21 cellular contexts compared by ENCODE assay signal in the genomic region with DNA sequence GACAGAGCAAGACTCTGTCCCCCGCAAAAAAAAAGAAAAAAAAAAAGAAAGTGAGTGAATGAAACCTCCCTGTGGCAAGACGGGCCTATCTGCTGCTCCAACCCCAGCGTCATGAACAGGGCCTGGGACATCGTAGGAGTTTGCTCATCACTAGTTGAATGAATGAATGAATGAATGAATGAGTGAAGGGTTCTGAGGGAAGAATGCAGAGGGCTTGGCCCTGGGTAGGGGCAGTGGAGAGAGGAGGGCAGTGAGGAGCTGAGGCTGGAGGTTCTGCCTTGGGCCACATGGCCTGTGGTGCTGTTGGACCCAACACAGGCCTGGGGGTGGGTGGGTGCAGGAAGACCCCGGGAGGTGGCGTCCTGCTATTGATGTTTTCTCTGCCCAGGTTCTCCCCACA.
DNase-seq lines count a peak whose midpoint lies in the region; ATAC-seq, FAIRE-seq and TF ChIP-seq lines count a peak whose summit lies in the region.
"Had no signal": no experiment of that assay in that cellular context is flagged by ENCODE, and none has a peak within 500 bp of the region (broad histone marks: within the 10 kb centered on the region; RNA-seq: fewer than 3 reads in every experiment).

No MANE protein-coding gene starts in this region.

- no peaks in the 10 kb centered on the region for H3K9me3 ChIP-seq in NT2/D1 (ENCODE audit: insufficient read depth, low read length)
- H3K9me3 ChIP-seq in endothelial cell of umbilical vein (replicated peaks; ENCODE audit: control insufficient read depth, insufficient read depth, low read length): no peaks in the 10 kb centered on the region
- H3K9me3 ChIP-seq: thyroid gland had no signal

- H3K4me3 Mint-ChIP-seq in neural crest cell: no peak overlapping the region
- H3K4me3 Mint-ChIP-seq: activated naive CD4-positive, alpha-beta T cell treated with anti-CD3 and anti-CD28 coated beads, Interleukin-2, amount 10 ng/mL, durations not matched to agents 7 days and 5 days; activated T-cell treated with anti-CD3 and anti-CD28 coated beads, Interleukin-2, amount 50 U/mL, for 72 hours; naive thymus-derived CD4-positive, alpha-beta T cell had no signal

- no peaks in the 10 kb centered on the region for H4K20me1 ChIP-seq in endothelial cell of umbilical vein (replicated peaks; ENCODE audit: control insufficient read depth, extremely low read depth, insufficient read depth, low read length)

- H3K4me2 ChIP-seq in endothelial cell of umbilical vein (ENCODE audit: insufficient read depth, low read length): no peak overlapping the region

- no peak overlapping the region for H2AFZ ChIP-seq in endothelial cell of umbilical vein (ENCODE audit: low read depth, low read length)

- intact Hi-C loops in endothelial cell of umbilical vein (cut with micrococcal nuclease): no loop called here

- no peaks in the 10 kb centered on the region for H3K27me3 ChIP-seq in NT2/D1 (ENCODE audit: insufficient read depth, insufficient read length)
- H3K27me3 ChIP-seq in endothelial cell of umbilical vein (ENCODE audit: control insufficient read depth in 2 of 2, insufficient read depth in 2 of 2, low read length in 2 of 2): no peaks in the 10 kb centered on the region
- H3K27me3 ChIP-seq: thyroid gland had no signal

- ATAC-seq in GM21717 (IDR thresholded peaks at IDR 0.05; ENCODE audit: unreplicated experiment) (no peak), GM18519 (IDR thresholded peaks at IDR 0.05; ENCODE audit: low FRiP score, unreplicated experiment) (no peak)
- ATAC-seq: activated T-cell treated with anti-CD3 and anti-CD28 coated beads, Interleukin-2, amount 50 U/mL, for 72 hours; naive thymus-derived CD4-positive, alpha-beta T cell had no signal

- H3K4me3 ChIP-seq in NT2/D1 (ENCODE audit: insufficient read length, low read depth): no peak overlapping the region
- no peak overlapping the region for H3K4me3 ChIP-seq in endothelial cell of umbilical vein (replicated peaks in 1 of 3; ENCODE audit: insufficient read depth in 1 of 3, low read depth in 1 of 3, low read length in 3 of 3)
- H3K4me3 ChIP-seq: skin epidermis, thyroid gland had no signal

- peaks cover 24% of the 10 kb centered on the region for H3K4me1 Mint-ChIP-seq in neural crest cell

- H3K27ac ChIP-seq in endothelial cell of umbilical vein (ENCODE audit: insufficient read depth, low read depth, low read length): no peak overlapping the region

- no peak for TF ChIP-seq CTCF in endothelial cell of umbilical vein (IDR thresholded peaks at IDR 0.05; ENCODE audit: extremely low read depth in 1 of 2, insufficient read depth in 1 of 2, low read depth in 1 of 2, low read length in 2 of 2)
- TF ChIP-seq CTCF in neural crest cell (conservative IDR thresholded peaks at IDR 0.05): no peak

- H3K4me1 ChIP-seq in NT2/D1 (ENCODE audit: insufficient read depth, insufficient read length) (peaks cover 51% of the 10 kb centered on the region), endothelial cell of umbilical vein (ENCODE audit: control insufficient read depth, extremely low read depth, insufficient read depth, low read length) (peaks cover 14% of the 10 kb centered on the region)

- in situ Hi-C loops in ACHN (cut with HindIII; ENCODE audit: low pct_ligation_motif_present, low pct_unique_long_range_greater_than_20kb, low sequenced_read_pairs): no loop called here

- H3K27ac Mint-ChIP-seq in neural crest cell (ENCODE audit: unreplicated experiment): peak overlapping the region; percentile 43
- H3K27ac Mint-ChIP-seq: activated naive CD4-positive, alpha-beta T cell treated with anti-CD3 and anti-CD28 coated beads, Interleukin-2, amount 10 ng/mL, durations not matched to agents 7 days and 5 days; activated T-cell treated with anti-CD3 and anti-CD28 coated beads, Interleukin-2, amount 50 U/mL, for 72 hours; progenitor cell of endocrine pancreas had no signal

- no TSS peak for BruUV-seq in endothelial cell of umbilical vein (replicated peaks; lab: Mats Ljungman, UMichigan)

- no peaks in the 10 kb centered on the region for H3K9me1 ChIP-seq in endothelial cell of umbilical vein (replicated peaks; ENCODE audit: control insufficient read depth, extremely low read depth, insufficient read depth, low read length)

- peak; percentile 8 for FAIRE-seq in endothelial cell of umbilical vein (lab: Jason Lieb, UNC)
- FAIRE-seq: endometrium had no signal

- peaks cover 3% of the 10 kb centered on the region for H3K27me3 Mint-ChIP-seq in neural crest cell (ENCODE audit: low read depth)

- no peaks in the 10 kb centered on the region for H3K9me3 Mint-ChIP-seq in neural crest cell
- H3K9me3 Mint-ChIP-seq: activated naive CD4-positive, alpha-beta T cell treated with anti-CD3 and anti-CD28 coated beads, Interleukin-2, amount 10 ng/mL, durations not matched to agents 7 days and 5 days; activated T-cell treated with anti-CD3 and anti-CD28 coated beads, Interleukin-2, amount 50 U/mL, for 72 hours had no signal

- DNase-seq in NT2/D1 (ENCODE audit: low read depth, low spot score): no peak
- no peak for DNase-seq in endothelial cell of umbilical vein (ENCODE audit: low read depth, low spot score)
- no peak for DNase-seq in neural crest cell (ENCODE audit: low read depth, low spot score)
- DNase-seq in GDM1 (lab: John Stamatoyannopoulos, UW): no peak
- no peak for DNase-seq in ACHN
- DNase-seq: activated CD4-positive, CD25-positive, alpha-beta regulatory T cell treated with anti-CD3 and anti-CD28 coated beads, Interleukin-2, amount 50 U/mL, for 72 hours; activated naive CD4-positive, alpha-beta T cell treated with anti-CD3 and anti-CD28 coated beads, Interleukin-2, amount 10 ng/mL, durations not matched to agents 7 days and 5 days; activated T-cell treated with anti-CD3 and anti-CD28 coated beads, Interleukin-2, amount 50 U/mL, for 72 hours; GOT3; kidney glomerular epithelial cell; naive thymus-derived CD4-positive, alpha-beta T cell; NCI-H146; NCI-H748 treated with DMSO at 0.1 percent for 48 hours; stimulated activated CD4-positive, alpha-beta T cell treated with anti-CD3 and anti-CD28 coated beads, Interleukin-2, amount 100 ng/mL, for 48 hours; stimulated activated naive CD4-positive, alpha-beta T cell treated with Interleukin-2 at 50 U/mL for 16 hours had no signal

- CTCF ChIA-PET in endothelial cell of umbilical vein (lab: Charles Lee): interaction anchor here (1.2 to 2.8 kb wide), 4 partner anchors 8 to 123 kb away, joined by 4 to 15 read pairs (median 5); no protein-coding TSS in a partner anchor

- POLR2A ChIA-PET in endothelial cell of umbilical vein (lab: Charles Lee): no interaction called here

- dilution Hi-C loops in endothelial cell of umbilical vein (cut with MboI; ENCODE audit: extremely low pct_ligation_motif_present, low sequenced_read_pairs): no loop called here

- H3K9ac ChIP-seq in NT2/D1 (ENCODE audit: insufficient read length, low read depth): peak overlapping the region; percentile 51
- no peak overlapping the region for H3K9ac ChIP-seq in endothelial cell of umbilical vein (replicated peaks; ENCODE audit: extremely low read depth, insufficient read depth, low read length)

- no peaks in the 10 kb centered on the region for H3K36me3 Mint-ChIP-seq in neural crest cell (ENCODE audit: low read depth)
- H3K36me3 Mint-ChIP-seq: activated naive CD4-positive, alpha-beta T cell treated with anti-CD3 and anti-CD28 coated beads, Interleukin-2, amount 10 ng/mL, durations not matched to agents 7 days and 5 days; naive thymus-derived CD4-positive, alpha-beta T cell had no signal

- TF ChIP-seq POLR2A in endothelial cell of umbilical vein (IDR thresholded peaks at IDR 0.05; ENCODE audit: low read depth, low read length): no peak

- H3K79me2 ChIP-seq in endothelial cell of umbilical vein (ENCODE audit: control insufficient read depth, insufficient read depth, low read length): no peaks in the 10 kb centered on the region

- peaks cover 3% of the 10 kb centered on the region for H3K36me3 ChIP-seq in NT2/D1 (ENCODE audit: insufficient read depth, insufficient read length, low read length)
- H3K36me3 ChIP-seq in endothelial cell of umbilical vein (ENCODE audit: control insufficient read depth in 2 of 2, extremely low read depth in 1 of 2, insufficient read depth in 2 of 2, low read length in 2 of 2): no peaks in the 10 kb centered on the region
- H3K36me3 ChIP-seq: thyroid gland had no signal

TF ChIP-seq in endothelial cell of umbilical vein, 7 proteins besides CTCF, POLR2A, EP300 and RAD21:
- TF ChIP-seq GATA2 (IDR thresholded peaks at IDR 0.05; ENCODE audit: insufficient read depth, insufficient read length, low read depth, low read length) (no peak), MYC (IDR thresholded peaks at IDR 0.05; ENCODE audit: low read depth, low read length) (no peak), JUN (IDR thresholded peaks at IDR 0.05; ENCODE audit: borderline replicate concordance, insufficient read depth, insufficient read length, low read depth) (no peak), EZH2 (IDR thresholded peaks at IDR 0.05; ENCODE audit: borderline replicate concordance, low read depth, low read length, severe bottlenecking) (no peak), FOS (IDR thresholded peaks at IDR 0.05; ENCODE audit: borderline replicate concordance, insufficient read depth, low read length) (no peak), POLR2AphosphoS5 (IDR thresholded peaks at IDR 0.05; ENCODE audit: insufficient read depth, low read depth, low read length) (no peak)
- TF ChIP-seq, protein P1, sequence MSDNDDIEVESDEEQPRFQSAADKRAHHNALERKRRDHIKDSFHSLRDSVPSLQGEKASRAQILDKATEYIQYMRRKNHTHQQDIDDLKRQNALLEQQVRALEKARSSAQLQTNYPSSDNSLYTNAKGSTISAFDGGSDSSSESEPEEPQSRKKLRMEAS (IDR thresholded peaks at IDR 0.05; ENCODE audit: insufficient read depth, insufficient read length): no peak
